In genomic region chr4:109937352-109937751, GRCh38 we compare ENCODE assay signal across 1 cellular context. TPM values are rescaled to one million over a fixed set of nuclear protein-coding genes. Genes with fewer than 3 reads are reported as not detected.
"Had no signal": no experiment of that assay in that cellular context is flagged by ENCODE, and none has a peak within 500 bp of the region (broad histone marks: within the 10 kb centered on the region; RNA-seq: fewer than 3 reads in every experiment).

No MANE protein-coding gene starts in this region.

RNA-seq across cellular contexts. Expression of gene EGF, which starts 24.7 kb away (rescaled TPM):
- polyA plus RNA-seq: GM23248 had no signal
